In genomic region chr3:53242642-53243041, GRCh38 we compare ENCODE assay signal across 15 cellular contexts. TPM values are rescaled to one million over a fixed set of nuclear protein-coding genes. Genes with fewer than 3 reads are reported as not detected.
DNase-seq lines count a peak whose midpoint lies in the region; ATAC-seq and TF ChIP-seq lines count a peak whose summit lies in the region.
"Had no signal": no experiment of that assay in that cellular context is flagged by ENCODE, and none has a peak within 500 bp of the region (broad histone marks: within the 10 kb centered on the region; RNA-seq: fewer than 3 reads in every experiment).

No MANE protein-coding gene starts in this region.

- no peaks in the 10 kb centered on the region for H3K9me3 ChIP-seq in A673 (ENCODE audit: low read depth, low read length, poor library complexity, severe bottlenecking)
- no peaks in the 10 kb centered on the region for H3K9me3 ChIP-seq in RWPE2 (ENCODE audit: severe bottlenecking)
- H3K9me3 ChIP-seq in esophagus squamous epithelium: no peaks in the 10 kb centered on the region
- peaks cover 0 to 5% of the 10 kb centered on the region in 2 donors for H3K9me3 ChIP-seq in neuronal stem cell (replicated peaks in 1 of 2; ENCODE audit: control insufficient read depth in 2 of 2, insufficient read depth in 1 of 2, low read depth in 1 of 2, low read length in 2 of 2)
- H3K9me3 ChIP-seq in H9 (ENCODE audit: control insufficient read depth, low read depth, low read length): no peaks in the 10 kb centered on the region

- no peak for DNase-seq in A673 (ENCODE audit: low spot score)
- DNase-seq in RWPE2 (ENCODE audit: low spot score): no peak
- no peak for DNase-seq in esophagus squamous epithelium (lab: John Stamatoyannopoulos, UW)
- DNase-seq in neuronal stem cell (ENCODE audit: low spot score): no peak
- no peak for DNase-seq in activated effector memory CD4-positive, alpha-beta T cell treated with Interleukin-2 at 50 U/mL for 16 hours
- DNase-seq in H9: no peak
- DNase-seq: activated naive CD8-positive, alpha-beta T cell treated with anti-CD3 and anti-CD28 coated beads for 36 hours; kidney glomerular epithelial cell; NCI-H2029 treated with DMSO at 0.1 percent for 48 hours; occipital lobe; stimulated activated naive CD8-positive, alpha-beta T cell treated with anti-CD3 and anti-CD28 coated beads, Interleukin-15, amount 100 ng/mL, for 72 hours had no signal

- no peak overlapping the region for H2BK120ac ChIP-seq in neuronal stem cell (ENCODE audit: low read depth, low read length)
- no peak overlapping the region for H2BK120ac ChIP-seq in H9 (ENCODE audit: low read depth, low read length, poor library complexity, severe bottlenecking)

- H3K27me3 ChIP-seq in A673 (replicated peaks; ENCODE audit: insufficient read depth, low read depth, low read length, poor library complexity) (no peaks in the 10 kb centered on the region), RWPE2 (ENCODE audit: insufficient read depth, poor library complexity, severe bottlenecking) (no peaks in the 10 kb centered on the region), esophagus squamous epithelium (no peaks in the 10 kb centered on the region), neuronal stem cell (ENCODE audit: control insufficient read depth in 3 of 3, insufficient read depth in 3 of 3, low read depth in 1 of 3, low read length in 3 of 3) (no peaks in the 10 kb centered on the region), H9 (ENCODE audit: insufficient read depth, low read length) (no peaks in the 10 kb centered on the region)

- CTCF ChIA-PET in A673 (lab: Charles Lee): no interaction called here

- POLR2A ChIA-PET in A673 (lab: Charles Lee; ENCODE audit: low non-redundant PET): no interaction called here

- H4K91ac ChIP-seq in neuronal stem cell (ENCODE audit: low read depth, low read length, poor library complexity) (no peak overlapping the region), H9 (ENCODE audit: insufficient read length, low read depth, low read length) (no peak overlapping the region)

- peaks cover 54% of the 10 kb centered on the region for H3K79me2 ChIP-seq in H9 (ENCODE audit: insufficient read depth, low read length)

- no peak overlapping the region for H3K4me3 Mint-ChIP-seq in H9
- H3K4me3 Mint-ChIP-seq: activated naive CD8-positive, alpha-beta T cell treated with anti-CD3 and anti-CD28 coated beads for 36 hours; stimulated activated naive CD8-positive, alpha-beta T cell treated with anti-CD3 and anti-CD28 coated beads, Interleukin-15, amount 100 ng/mL, for 72 hours; T-helper 2 cell treated with Interferon-gamma antibody and Interleukin-4, amounts not matched to agents 5 μg/mL and 100 μg/mL, for 36 hours had no signal

- no peaks in the 10 kb centered on the region for H4K20me1 ChIP-seq in H9 (ENCODE audit: control insufficient read depth, insufficient read depth, insufficient read length)

- 40 to 57% methylated on average over 1 of the region's 4 CpGs for WGBS in esophagus squamous epithelium, 2 donors
- WGBS in neuronal stem cell (ENCODE audit: extremely low coverage in 2 of 2, insufficient read length in 2 of 2, insufficient replicate concordance in 1 of 2), 2 donors: no CpG with 5 or more reads among the region's 4 CpGs
- no CpG with 5 or more reads among the region's 4 CpGs for WGBS in H9 (ENCODE audit: extremely low coverage, insufficient read length, low lambda C conversion rate)

- H3K23me2 ChIP-seq in H9 (ENCODE audit: insufficient read length, low read depth, low read length, poor library complexity, severe bottlenecking): peaks cover 2% of the 10 kb centered on the region

- no peaks in the 10 kb centered on the region for H3K9me3 Mint-ChIP-seq in H9
- H3K9me3 Mint-ChIP-seq: activated naive CD8-positive, alpha-beta T cell treated with anti-CD3 and anti-CD28 coated beads for 36 hours; IgD-negative memory B cell; stimulated activated naive CD8-positive, alpha-beta T cell treated with anti-CD3 and anti-CD28 coated beads, Interleukin-15, amount 100 ng/mL, for 72 hours; T-helper 2 cell treated with Interferon-gamma antibody and Interleukin-4, amounts not matched to agents 5 μg/mL and 100 μg/mL, for 36 hours had no signal

- H4K8ac ChIP-seq in neuronal stem cell (ENCODE audit: low read depth, low read length) (no peak overlapping the region), H9 (replicated peaks; ENCODE audit: insufficient read length, low read depth, low read length) (no peak overlapping the region)

- no peak overlapping the region for H4K5ac ChIP-seq in H9 (ENCODE audit: insufficient read length, low read depth, low read length)

- no peak overlapping the region for H3T11ph ChIP-seq in H9 (ENCODE audit: low read length)

- H3K4me3 ChIP-seq in A673 (ENCODE audit: low read depth, low read length, poor library complexity, severe bottlenecking): no peak overlapping the region
- H3K4me3 ChIP-seq in RWPE2 (ENCODE audit: severe bottlenecking): no peak overlapping the region
- no peak overlapping the region for H3K4me3 ChIP-seq in esophagus squamous epithelium
- no peak overlapping the region for H3K4me3 ChIP-seq in neuronal stem cell (ENCODE audit: low read length in 2 of 2)

- H3K4me1 ChIP-seq in A673 (ENCODE audit: insufficient read depth, low read length, poor library complexity, severe bottlenecking) (peaks cover 20% of the 10 kb centered on the region), RWPE2 (ENCODE audit: insufficient read depth, poor library complexity, severe bottlenecking) (peaks cover 17% of the 10 kb centered on the region), esophagus squamous epithelium (peaks cover 56 to 92% (median 60%) of the 10 kb centered on the region in 3 donors), neuronal stem cell (ENCODE audit: control insufficient read depth in 2 of 2, insufficient read depth in 1 of 2, low read depth in 1 of 2, low read length in 2 of 2) (peaks cover 15 to 17% of the 10 kb centered on the region in 2 donors), H9 (ENCODE audit: insufficient read depth, low read length) (peaks cover 11% of the 10 kb centered on the region; the same call in 1 of the 2 replicates)

- no peak overlapping the region for H2BK5ac ChIP-seq in neuronal stem cell (ENCODE audit: low read length)
- no peak overlapping the region for H2BK5ac ChIP-seq in H9 (ENCODE audit: insufficient read length, low read length)

- no peak overlapping the region for H3K14ac ChIP-seq in neuronal stem cell (ENCODE audit: low read length)
- H3K14ac ChIP-seq in H9 (ENCODE audit: insufficient read depth, low read length): no peak overlapping the region

- TF ChIP-seq CTCF in A673 (conservative IDR thresholded peaks at IDR 0.05; ENCODE audit: low read depth, low read length) (no peak), RWPE2 (IDR thresholded peaks at IDR 0.05; ENCODE audit: poor library complexity, severe bottlenecking) (no peak), esophagus squamous epithelium (IDR thresholded peaks at IDR 0.05) (no peak), H9 (conservative IDR thresholded peaks at IDR 0.05) (no peak)

- H3K36me3 ChIP-seq in A673 (ENCODE audit: insufficient read depth, low read length, poor library complexity, severe bottlenecking) (peaks cover 7% of the 10 kb centered on the region), RWPE2 (ENCODE audit: low read depth) (peaks cover 88% of the 10 kb centered on the region), esophagus squamous epithelium (peaks cover 29 to 75% (median 31%) of the 10 kb centered on the region in 3 donors), neuronal stem cell (replicated peaks in 1 of 2; ENCODE audit: control insufficient read depth in 2 of 2, insufficient read depth in 2 of 2, low read length in 2 of 2) (peaks cover 40 to 70% of the 10 kb centered on the region in 2 donors)

- H3K56ac ChIP-seq in H9 (ENCODE audit: insufficient read length, low read depth, low read length): no peak overlapping the region

- no peaks in the 10 kb centered on the region for H3K27me3 Mint-ChIP-seq in H9 (ENCODE audit: low read depth)
- H3K27me3 Mint-ChIP-seq: activated naive CD8-positive, alpha-beta T cell treated with anti-CD3 and anti-CD28 coated beads for 36 hours; IgD-negative memory B cell; stimulated activated naive CD8-positive, alpha-beta T cell treated with anti-CD3 and anti-CD28 coated beads, Interleukin-15, amount 100 ng/mL, for 72 hours had no signal

- H3K23ac ChIP-seq in neuronal stem cell (ENCODE audit: low read depth, low read length, poor library complexity) (no peak overlapping the region), H9 (ENCODE audit: insufficient read length, low read depth, low read length) (no peak overlapping the region)

- no peak overlapping the region for H2BK20ac ChIP-seq in H9 (ENCODE audit: low read depth, low read length, poor library complexity, severe bottlenecking)

- H2AK5ac ChIP-seq in neuronal stem cell (ENCODE audit: low read depth, low read length) (no peak overlapping the region), H9 (ENCODE audit: insufficient read length, low read length) (no peak overlapping the region)

- no peak overlapping the region for H3K4ac ChIP-seq in neuronal stem cell (ENCODE audit: low read length)
- no peak overlapping the region for H3K4ac ChIP-seq in H9 (ENCODE audit: low read depth, low read length)

- intact Hi-C loops in A673 (cut with micrococcal nuclease; ENCODE audit: unreplicated experiment): no loop called here
- intact Hi-C loops in esophagus squamous epithelium (cut with DNase I): no loop called here

- H3K79me1 ChIP-seq in neuronal stem cell (ENCODE audit: low read depth, low read length) (peaks cover 29% of the 10 kb centered on the region), H9 (ENCODE audit: insufficient read depth, low read depth, low read length, poor library complexity, severe bottlenecking) (peaks cover 30% of the 10 kb centered on the region)

- no peak for TF ChIP-seq POLR2A in esophagus squamous epithelium (IDR thresholded peaks at IDR 0.05)

- no peak overlapping the region for H3K9ac ChIP-seq in neuronal stem cell (ENCODE audit: low read depth, low read length, poor library complexity)
- no peak overlapping the region for H3K9ac ChIP-seq in H9 (ENCODE audit: extremely low read depth, insufficient read length, low read length)

- H2AFZ ChIP-seq in neuronal stem cell (ENCODE audit: low read length) (no peak overlapping the region), H9 (ENCODE audit: low read length) (no peak overlapping the region)

- peaks cover 45 to 66% (median 61%) of the 10 kb centered on the region in 3 experiments for H3K36me3 Mint-ChIP-seq in H9 (ENCODE audit: insufficient read depth in 1 of 3, low read depth in 3 of 3)

- H3K27ac ChIP-seq in A673 (ENCODE audit: low read depth, low read length, poor library complexity, severe bottlenecking) (peak overlapping the region; percentile 30), RWPE2 (ENCODE audit: poor library complexity, severe bottlenecking) (peak overlapping the region; percentile 27), esophagus squamous epithelium (peak overlapping the region; percentile 15 to 84 (median 56)), neuronal stem cell (replicated peaks; ENCODE audit: low read length) (no peak overlapping the region), H9 (ENCODE audit: insufficient read length, low read depth, low read length) (no peak overlapping the region)

- no peak overlapping the region for H3K4me2 ChIP-seq in neuronal stem cell (ENCODE audit: insufficient read depth, low read length, poor library complexity, severe bottlenecking)
- no peak overlapping the region for H3K4me2 ChIP-seq in H9 (ENCODE audit: insufficient read depth, insufficient read length, low read length)

- no peak for ATAC-seq in RWPE2 (ENCODE audit: low read depth)
- ATAC-seq in HG03045 (IDR thresholded peaks at IDR 0.05; ENCODE audit: unreplicated experiment): no peak
- ATAC-seq in HG03521 (IDR thresholded peaks at IDR 0.05; ENCODE audit: unreplicated experiment): no peak
- ATAC-seq: stimulated activated naive CD8-positive, alpha-beta T cell treated with anti-CD3 and anti-CD28 coated beads, Interleukin-15, amount 100 ng/mL, for 72 hours had no signal

- H2BK15ac ChIP-seq in neuronal stem cell (ENCODE audit: low read length) (no peak overlapping the region), H9 (ENCODE audit: low read depth, low read length) (no peak overlapping the region)

- no TSS peak for BruUV-seq in A673 (replicated peaks; lab: Mats Ljungman, UMichigan)

- H3K27ac Mint-ChIP-seq in H9: peak overlapping the region in 1 of 3 experiments; percentile 81; a peak in 3 of 7 replicates
- H3K27ac Mint-ChIP-seq: activated naive CD8-positive, alpha-beta T cell treated with anti-CD3 and anti-CD28 coated beads for 36 hours; IgD-negative memory B cell; T-helper 2 cell treated with Interferon-gamma antibody and Interleukin-4, amounts not matched to agents 5 μg/mL and 100 μg/mL, for 36 hours had no signal

- peaks cover 31% of the 10 kb centered on the region in 2 experiments for H3K4me1 Mint-ChIP-seq in H9

- H3K18ac ChIP-seq in neuronal stem cell (ENCODE audit: low read length): peak overlapping the region; percentile 76
- H3K18ac ChIP-seq in H9 (ENCODE audit: insufficient read length, low read depth, low read length): no peak overlapping the region

- H2BK12ac ChIP-seq in neuronal stem cell (ENCODE audit: low read length) (no peak overlapping the region), H9 (ENCODE audit: insufficient read length, low read depth, low read length) (no peak overlapping the region)

RNA-seq across cellular contexts. Expression of gene TKT, which starts 13.2 kb away (rescaled TPM):
- total RNA-seq in A673 (2021) (186 and 196 TPM in 2 replicates), esophagus squamous epithelium (100 to 1,000 TPM; 497 to 698 (median 627) TPM), H9 (2021) (650 and 676 TPM in 2 replicates)
- 423 TPM for polyA plus RNA-seq in neuronal stem cell (2013, experiment 1 of 2)
- 428 TPM for polyA plus RNA-seq in neuronal stem cell (2013, experiment 2 of 2)

Comparison
In these comparisons a context has a peak if more than half of its experiments do, and no peak if none do; other contexts are left out.
1. H3K27ac ChIP-seq: peak in A673 (single experiment), RWPE2 (single experiment) and esophagus squamous epithelium (4 of 4); none in neuronal stem cell (single experiment) and H9 (single experiment).